Comparison of ENCODE assay signal across 9 cellular contexts in genomic region chr2:240023792-240024191, GRCh38. TPM values are rescaled to one million over a fixed set of nuclear protein-coding genes. Genes with fewer than 3 reads are reported as not detected.
A peak's percentile ranks its signal among the peaks of the same experiment; 100 is the strongest.
DNase-seq lines count a peak whose midpoint lies in the region; ATAC-seq and TF ChIP-seq lines count a peak whose summit lies in the region.
"Had no signal": no experiment of that assay in that cellular context is flagged by ENCODE, and none has a peak within 500 bp of the region (broad histone marks: within the 10 kb centered on the region; RNA-seq: fewer than 3 reads in every experiment).

No MANE protein-coding gene starts in this region.

- no peaks in the 10 kb centered on the region for H3K9me2 ChIP-seq in DOHH2 (replicated peaks; ENCODE audit: control insufficient read depth, low read length)

- H3F3A ChIP-seq in DOHH2 (ENCODE audit: control insufficient read depth, insufficient read depth) = no peaks in the 10 kb centered on the region

- ATAC-seq in HG02763 (IDR thresholded peaks at IDR 0.05; ENCODE audit: unreplicated experiment) (no peak), HG03457 (IDR thresholded peaks at IDR 0.05; ENCODE audit: unreplicated experiment) (no peak)
- ATAC-seq: pancreas had no signal

- H4K20me1 ChIP-seq in DOHH2 (ENCODE audit: control insufficient read depth, insufficient read depth, low read depth, low read length) = peaks cover 5% of the 10 kb centered on the region

- no peak for DNase-seq in MG63
- DNase-seq in coronary artery (ENCODE audit: low spot score) = no peak
- no peak for DNase-seq in neural crest cell (ENCODE audit: low read depth, low spot score)
- no peak for DNase-seq in DMS79 treated with DMSO at 0.1 percent for 48 hours (lab: John Stamatoyannopoulos, UW)
- DNase-seq: pancreas; stimulated activated naive CD4-positive, alpha-beta T cell had no signal

- no peak overlapping the region for H3K27ac Mint-ChIP-seq in neural crest cell (ENCODE audit: unreplicated experiment)

- H3K9me3 Mint-ChIP-seq in neural crest cell = no peaks in the 10 kb centered on the region

- peak overlapping the region; percentile 97 for H3K4me3 ChIP-seq in DOHH2 (ENCODE audit: low read length)
- H3K4me3 ChIP-seq in MG63 = peak overlapping the region; percentile 96
- peak overlapping the region; percentile 100 for H3K4me3 ChIP-seq in coronary artery

- H3K27ac ChIP-seq in DOHH2 (ENCODE audit: low read depth, low read length) (no peak overlapping the region), coronary artery (no peak overlapping the region)
- H3K27ac ChIP-seq: pancreas had no signal

- peaks cover 28% of the 10 kb centered on the region for H3K27me3 Mint-ChIP-seq in neural crest cell (ENCODE audit: low read depth)

- peaks cover 5% of the 10 kb centered on the region for H3K36me3 Mint-ChIP-seq in neural crest cell (ENCODE audit: low read depth)

- H3K4me2 ChIP-seq in DOHH2 (ENCODE audit: low read length) = peak overlapping the region; percentile 62

- peaks cover 14% of the 10 kb centered on the region for H3K4me1 Mint-ChIP-seq in neural crest cell

- H3K79me2 ChIP-seq in DOHH2 (ENCODE audit: control insufficient read depth, low read length) = peaks cover 56% of the 10 kb centered on the region

- peaks cover 11% of the 10 kb centered on the region for H3K4me1 ChIP-seq in DOHH2 (ENCODE audit: control insufficient read depth, low read length)

- no peaks in the 10 kb centered on the region for H3K9me3 ChIP-seq in DOHH2 (ENCODE audit: control insufficient read depth, insufficient read depth, low read length)
- no peaks in the 10 kb centered on the region; the same call in 1 of the 2 replicates for H3K9me3 ChIP-seq in MG63
- H3K9me3 ChIP-seq: pancreas had no signal

- H3K36me3 ChIP-seq in DOHH2 (ENCODE audit: control insufficient read depth, low read length) (peaks cover 26% of the 10 kb centered on the region), MG63 (peaks cover 18% of the 10 kb centered on the region)

- TF ChIP-seq CTCF in DOHH2 (IDR thresholded peaks at IDR 0.05; ENCODE audit: low read depth, low read length, poor library complexity, severe bottlenecking) (no peak), coronary artery (IDR thresholded peaks at IDR 0.05) (no peak), neural crest cell (conservative IDR thresholded peaks at IDR 0.05) (no peak)

- H3K27me3 ChIP-seq in DOHH2 (ENCODE audit: control insufficient read depth, low read length) (no peaks in the 10 kb centered on the region), MG63 (peaks cover 4% of the 10 kb centered on the region)
- H3K27me3 ChIP-seq: pancreas had no signal

- H3K4me3 Mint-ChIP-seq in neural crest cell = peak overlapping the region; percentile 96

RNA-seq across cellular contexts. Expression of gene NDUFA10, which starts 1.4 kb away (rescaled TPM):
- 165 and 201 TPM in 2 replicates for total RNA-seq in MG63 (2014; rRNA removed; shearing (Covaris generic); ENCODE audit: low replicate concordance)
- total RNA-seq in neural crest cell = 81.3 and 81.9 TPM in 2 replicates

RNA-seq across cellular contexts. Expression of gene OR6B2, which starts 6.4 kb away (rescaled TPM):
- not detected in 2 replicates for total RNA-seq in MG63 (2014; rRNA removed; shearing (Covaris generic); ENCODE audit: low replicate concordance)
- not detected in 2 replicates for total RNA-seq in neural crest cell
- total RNA-seq: pancreas had no signal

RNA-seq across cellular contexts. Expression of gene OR6B3, which starts 29.5 kb away (rescaled TPM):
- total RNA-seq in MG63 (2014; rRNA removed; shearing (Covaris generic); ENCODE audit: low replicate concordance) = not detected in 2 replicates
- not detected in 2 replicates for total RNA-seq in neural crest cell
- total RNA-seq: pancreas had no signal
